Comparison of ENCODE assay signal across 25 cellular contexts in genomic region chr3:33989229-33989628, GRCh38.
"Had no signal": no experiment of that assay in that cellular context is flagged by ENCODE, and none has a peak within 500 bp of the region (broad histone marks: within the 10 kb centered on the region; RNA-seq: fewer than 3 reads in every experiment).

No MANE protein-coding gene starts in this region.

- H3K27me3 ChIP-seq: ascending aorta, body of pancreas, SJSA1 had no signal

- H3K4me1 ChIP-seq: ascending aorta, body of pancreas, SJSA1 had no signal

- H3K9me3 ChIP-seq: body of pancreas, SJSA1 had no signal

- ATAC-seq: activated naive CD4-positive, alpha-beta T cell treated with anti-CD3 and anti-CD28 coated beads, Interleukin-2, amount 50 U/mL, for 72 hours; activated naive CD8-positive, alpha-beta T cell treated with anti-CD3 and anti-CD28 coated beads, Interleukin-2, amount 50 U/mL, for 24 hours; activated T-cell treated with anti-CD3 and anti-CD28 coated beads, Interleukin-2, amount 50 U/mL, for 4 hours; body of pancreas; PC-3; SK-N-SH treated with all-trans-retinoic acid at 6 μM for 48 hours had no signal

- H3K36me3 ChIP-seq: ascending aorta, SJSA1 had no signal

- DNase-seq: activated CD4-positive, alpha-beta memory T cell treated with anti-CD3 and anti-CD28 coated beads for 36 hours; activated CD4-positive, alpha-beta T cell treated with anti-CD3 and anti-CD28 coated beads, Interleukin-2, amount 10 ng/mL, durations not matched to agents 7 days and 5 days; activated CD4-positive, CD25-positive, alpha-beta regulatory T cell; activated CD8-positive, alpha-beta memory T cell treated with anti-CD3 and anti-CD28 coated beads for 24 hours; activated effector memory CD4-positive, alpha-beta T cell treated with anti-CD3 and anti-CD28 coated beads, Interleukin-2, amount 50 U/mL, for 16 hours; activated naive CD4-positive, alpha-beta T cell treated with Interleukin-2 at 50 U/mL for 16 hours; activated naive CD8-positive, alpha-beta T cell treated with anti-CD3 and anti-CD28 coated beads, Interleukin-2, amount 50 U/mL, for 24 hours; activated T-cell treated with anti-CD3 and anti-CD28 coated beads, Interleukin-2, amount 50 U/mL, for 4 hours; amniotic stem cell; body of pancreas; central memory CD4-positive, alpha-beta T cell; NCI-H146; NCI-H187 treated with DMSO at 0.1 percent for 48 hours; NCI-H2171; NCI-H2227 treated with DMSO at 0.1 percent for 48 hours; NCI-H446 treated with DMSO at 0.1 percent for 48 hours; NCI-H524 treated with DMSO at 0.1 percent for 48 hours; PC-3; SHP77; SW 1271 had no signal

- H3K4me3 ChIP-seq: ascending aorta, body of pancreas, SJSA1 had no signal

- H3K36me3 Mint-ChIP-seq: activated CD4-positive, alpha-beta memory T cell treated with anti-CD3 and anti-CD28 coated beads for 36 hours had no signal

- H3K9me3 Mint-ChIP-seq: activated CD4-positive, alpha-beta memory T cell treated with anti-CD3 and anti-CD28 coated beads for 36 hours; activated T-cell treated with anti-CD3 and anti-CD28 coated beads, Interleukin-2, amount 50 U/mL, for 4 hours had no signal

- H3K27ac Mint-ChIP-seq: activated CD4-positive, alpha-beta memory T cell treated with anti-CD3 and anti-CD28 coated beads for 36 hours; activated CD4-positive, alpha-beta T cell treated with anti-CD3 and anti-CD28 coated beads, Interleukin-2, amount 10 ng/mL, durations not matched to agents 7 days and 5 days; activated naive CD4-positive, alpha-beta T cell treated with anti-CD3 and anti-CD28 coated beads, Interleukin-2, amount 50 U/mL, for 72 hours; activated naive CD8-positive, alpha-beta T cell treated with anti-CD3 and anti-CD28 coated beads, Interleukin-2, amount 50 U/mL, for 24 hours; T-helper 1 cell treated with Interleukin-12 subunit alpha and Interleukin-12 subunit beta and Interleukin-4 antibody, amounts not matched to agents 30 μg/mL and 1 μg/mL, for 36 hours had no signal

- H3K4me3 Mint-ChIP-seq: activated CD4-positive, alpha-beta memory T cell treated with anti-CD3 and anti-CD28 coated beads for 36 hours; activated CD4-positive, alpha-beta T cell treated with anti-CD3 and anti-CD28 coated beads, Interleukin-2, amount 10 ng/mL, durations not matched to agents 7 days and 5 days; activated naive CD8-positive, alpha-beta T cell treated with anti-CD3 and anti-CD28 coated beads, Interleukin-2, amount 50 U/mL, for 24 hours; activated T-cell treated with anti-CD3 and anti-CD28 coated beads, Interleukin-2, amount 50 U/mL, for 4 hours; T-helper 1 cell treated with Interleukin-12 subunit alpha and Interleukin-12 subunit beta and Interleukin-4 antibody, amounts not matched to agents 30 μg/mL and 1 μg/mL, for 36 hours had no signal

- H3K27ac ChIP-seq: ascending aorta, body of pancreas, SJSA1 had no signal
